ENCODE assay signal across 14 cellular contexts in the genomic region with DNA sequence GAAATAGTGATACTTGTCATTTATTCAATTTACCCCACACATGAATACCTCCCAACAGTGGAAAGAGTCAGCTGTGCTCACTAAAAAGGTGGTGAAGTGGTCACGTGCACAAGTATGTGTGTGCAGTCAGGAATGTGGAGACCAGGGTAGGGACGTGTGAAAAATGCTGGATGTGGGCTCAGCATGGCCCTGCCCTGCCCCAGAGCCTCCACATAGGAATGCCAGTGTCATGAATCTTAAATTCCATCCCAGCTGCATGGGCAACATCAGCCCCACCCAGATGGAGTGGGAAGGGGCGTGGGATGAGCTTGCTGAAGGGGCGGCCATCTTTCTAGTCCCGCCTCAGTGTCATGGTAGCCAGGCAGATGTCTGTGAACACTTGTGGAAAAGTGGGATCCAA.
DNase-seq lines count a peak whose midpoint lies in the region; ATAC-seq and TF ChIP-seq lines count a peak whose summit lies in the region.
"Had no signal": no experiment of that assay in that cellular context is flagged by ENCODE, and none has a peak within 500 bp of the region (broad histone marks: within the 10 kb centered on the region; RNA-seq: fewer than 3 reads in every experiment).

No MANE protein-coding gene starts in this region.

- no peaks in the 10 kb centered on the region for H3K4me1 ChIP-seq in GM23338 (ENCODE audit: insufficient read depth)
- H3K4me1 ChIP-seq in foreskin keratinocyte, result peaks cover 15% of the 10 kb centered on the region
- no peaks in the 10 kb centered on the region for H3K4me1 ChIP-seq in thyroid gland

- no peaks in the 10 kb centered on the region for H3K9me3 ChIP-seq in thyroid gland

- no peaks in the 10 kb centered on the region for H3K79me2 ChIP-seq in GM23338 (replicated peaks; ENCODE audit: insufficient read depth)

- H2AFZ ChIP-seq in GM23338, result no peak overlapping the region

- H3K4me3 Mint-ChIP-seq in GM23338, result no peak overlapping the region
- H3K4me3 Mint-ChIP-seq: activated CD4-positive, alpha-beta T cell treated with anti-CD3 and anti-CD28 coated beads for 36 hours; activated naive CD4-positive, alpha-beta T cell treated with anti-CD3 and anti-CD28 coated beads, Interleukin-2, amount 10 ng/mL, durations not matched to agents 7 days and 5 days; H9 had no signal

- H3K27ac ChIP-seq in GM23338 (ENCODE audit: low read depth) (no peak overlapping the region), foreskin keratinocyte (peak overlapping the region; percentile 50), thyroid gland (no peak overlapping the region)

- no peak for TF ChIP-seq POLR2A in thyroid gland (IDR thresholded peaks at IDR 0.05)

- H3K36me3 ChIP-seq in GM23338 (ENCODE audit: insufficient read depth) (no peaks in the 10 kb centered on the region), thyroid gland (no peaks in the 10 kb centered on the region)

- TF ChIP-seq CTCF in GM23338 (conservative IDR thresholded peaks at IDR 0.05; ENCODE audit: low read depth in 2 of 2) (no peak), foreskin keratinocyte (conservative IDR thresholded peaks at IDR 0.05) (no peak), thyroid gland (IDR thresholded peaks at IDR 0.05) (no peak)

- H3K27me3 ChIP-seq in GM23338 (ENCODE audit: insufficient read depth), result no peaks in the 10 kb centered on the region
- no peaks in the 10 kb centered on the region for H3K27me3 ChIP-seq in foreskin keratinocyte
- H3K27me3 ChIP-seq in thyroid gland, result no peaks in the 10 kb centered on the region

- no peaks in the 10 kb centered on the region for H3K9me3 Mint-ChIP-seq in GM23338
- H3K9me3 Mint-ChIP-seq: activated naive CD4-positive, alpha-beta T cell treated with anti-CD3 and anti-CD28 coated beads, Interleukin-2, amount 10 ng/mL, durations not matched to agents 7 days and 5 days; H9 had no signal

- no peaks in the 10 kb centered on the region for H3K4me1 Mint-ChIP-seq in GM23338
- H3K4me1 Mint-ChIP-seq: activated naive CD4-positive, alpha-beta T cell treated with anti-CD3 and anti-CD28 coated beads, Interleukin-2, amount 10 ng/mL, durations not matched to agents 7 days and 5 days had no signal

- ATAC-seq in GM23338, result no peak
- ATAC-seq in foreskin keratinocyte, result peak; percentile 94
- ATAC-seq: activated CD4-positive, alpha-beta T cell treated with anti-CD3 and anti-CD28 coated beads for 36 hours had no signal

- H3K27ac Mint-ChIP-seq in GM23338, result no peak overlapping the region
- H3K27ac Mint-ChIP-seq: activated CD4-positive, alpha-beta T cell treated with anti-CD3 and anti-CD28 coated beads for 36 hours; activated naive CD4-positive, alpha-beta T cell treated with anti-CD3 and anti-CD28 coated beads, Interleukin-2, amount 10 ng/mL, durations not matched to agents 7 days and 5 days had no signal

- DNase-seq in GM23338 (ENCODE audit: low spot score) (peak; percentile 20), T1000 (lab: John Stamatoyannopoulos, UW) (peak; percentile 71), foreskin keratinocyte (peak; percentile 95 to 98), thyroid gland (peak; percentile 28 to 33), NCI-H2171 (lab: John Stamatoyannopoulos, UW) (no peak), GDM1 (lab: John Stamatoyannopoulos, UW) (no peak), NAMALWA (ENCODE audit: low spot score) (no peak), GOT3 (lab: John Stamatoyannopoulos, UW) (no peak)
- DNase-seq: activated CD4-positive, alpha-beta T cell treated with anti-CD3 and anti-CD28 coated beads for 36 hours; activated naive CD4-positive, alpha-beta T cell treated with anti-CD3 and anti-CD28 coated beads, Interleukin-2, amount 10 ng/mL, durations not matched to agents 7 days and 5 days; erythroblast; H9; NCI-H1436; RPMI8226 had no signal

- H3K36me3 Mint-ChIP-seq in GM23338 (ENCODE audit: low read depth), result no peaks in the 10 kb centered on the region
- H3K36me3 Mint-ChIP-seq: activated naive CD4-positive, alpha-beta T cell treated with anti-CD3 and anti-CD28 coated beads, Interleukin-2, amount 10 ng/mL, durations not matched to agents 7 days and 5 days had no signal

- no peaks in the 10 kb centered on the region for H4K20me1 ChIP-seq in GM23338 (replicated peaks; ENCODE audit: insufficient read depth)

- no peak overlapping the region for H3K4me2 ChIP-seq in GM23338

- peaks cover 7% of the 10 kb centered on the region; the same call in 1 of the 2 replicates for H3K9me2 ChIP-seq in GM23338 (ENCODE audit: insufficient read depth)

- H3K4me3 ChIP-seq in GM23338 (no peak overlapping the region), thyroid gland (replicated peaks in 1 of 3) (no peak overlapping the region)

- intact Hi-C loops in thyroid gland (cut with DNase I), result loop anchor here (5.0 kb wide), 1 partner anchor 809 kb away; no protein-coding TSS in a partner anchor

- peaks cover 3% of the 10 kb centered on the region for H3K27me3 Mint-ChIP-seq in GM23338 (ENCODE audit: insufficient read depth, low read depth, poor library complexity)
- H3K27me3 Mint-ChIP-seq: activated CD4-positive, alpha-beta T cell treated with anti-CD3 and anti-CD28 coated beads for 36 hours had no signal

- H3F3A ChIP-seq in GM23338 (replicated peaks; ENCODE audit: low read depth), result no peaks in the 10 kb centered on the region

- 72 to 80% methylated on average over 5 of the region's 5 CpGs for WGBS in thyroid gland, 2 donors

TF ChIP-seq in GM23338, 12 proteins besides CTCF, POLR2A, EP300 and RAD21 (continues in another document):
- TF ChIP-seq NANOG (IDR thresholded peaks at IDR 0.05; ENCODE audit: borderline replicate concordance), result no peak
- no peak for TF ChIP-seq EZH2phosphoT487 (IDR thresholded peaks at IDR 0.05; ENCODE audit: unreplicated experiment)
- TF ChIP-seq, protein P1, sequence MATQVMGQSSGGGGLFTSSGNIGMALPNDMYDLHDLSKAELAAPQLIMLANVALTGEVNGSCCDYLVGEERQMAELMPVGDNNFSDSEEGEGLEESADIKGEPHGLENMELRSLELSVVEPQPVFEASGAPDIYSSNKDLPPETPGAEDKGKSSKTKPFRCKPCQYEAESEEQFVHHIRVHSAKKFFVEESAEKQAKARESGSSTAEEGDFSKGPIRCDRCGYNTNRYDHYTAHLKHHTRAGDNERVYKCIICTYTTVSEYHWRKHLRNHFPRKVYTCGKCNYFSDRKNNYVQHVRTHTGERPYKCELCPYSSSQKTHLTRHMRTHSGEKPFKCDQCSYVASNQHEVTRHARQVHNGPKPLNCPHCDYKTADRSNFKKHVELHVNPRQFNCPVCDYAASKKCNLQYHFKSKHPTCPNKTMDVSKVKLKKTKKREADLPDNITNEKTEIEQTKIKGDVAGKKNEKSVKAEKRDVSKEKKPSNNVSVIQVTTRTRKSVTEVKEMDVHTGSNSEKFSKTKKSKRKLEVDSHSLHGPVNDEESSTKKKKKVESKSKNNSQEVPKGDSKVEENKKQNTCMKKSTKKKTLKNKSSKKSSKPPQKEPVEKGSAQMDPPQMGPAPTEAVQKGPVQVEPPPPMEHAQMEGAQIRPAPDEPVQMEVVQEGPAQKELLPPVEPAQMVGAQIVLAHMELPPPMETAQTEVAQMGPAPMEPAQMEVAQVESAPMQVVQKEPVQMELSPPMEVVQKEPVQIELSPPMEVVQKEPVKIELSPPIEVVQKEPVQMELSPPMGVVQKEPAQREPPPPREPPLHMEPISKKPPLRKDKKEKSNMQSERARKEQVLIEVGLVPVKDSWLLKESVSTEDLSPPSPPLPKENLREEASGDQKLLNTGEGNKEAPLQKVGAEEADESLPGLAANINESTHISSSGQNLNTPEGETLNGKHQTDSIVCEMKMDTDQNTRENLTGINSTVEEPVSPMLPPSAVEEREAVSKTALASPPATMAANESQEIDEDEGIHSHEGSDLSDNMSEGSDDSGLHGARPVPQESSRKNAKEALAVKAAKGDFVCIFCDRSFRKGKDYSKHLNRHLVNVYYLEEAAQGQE (IDR thresholded peaks at IDR 0.05; ENCODE audit: unreplicated experiment), result no peak
- no peak for TF ChIP-seq ZNF114 (CRISPR knock-in tag; IDR thresholded peaks at IDR 0.05)
- TF ChIP-seq STAT1 (IDR thresholded peaks at IDR 0.05; ENCODE audit: unreplicated experiment), result no peak
- TF ChIP-seq POLR2AphosphoS5 (IDR thresholded peaks at IDR 0.05; ENCODE audit: low read depth), result no peak

Comparison
In these comparisons a context has a peak if more than half of its experiments do, and no peak if none do; other contexts are left out.
1. DNase-seq: peak in GM23338 (single experiment), T1000 (single experiment), foreskin keratinocyte (2 of 2) and thyroid gland (2 of 2); none in NCI-H2171 (single experiment), GDM1 (single experiment), NAMALWA (single experiment) and GOT3 (single experiment).